ENCODE assay signal across 8 cellular contexts in the genomic region with DNA sequence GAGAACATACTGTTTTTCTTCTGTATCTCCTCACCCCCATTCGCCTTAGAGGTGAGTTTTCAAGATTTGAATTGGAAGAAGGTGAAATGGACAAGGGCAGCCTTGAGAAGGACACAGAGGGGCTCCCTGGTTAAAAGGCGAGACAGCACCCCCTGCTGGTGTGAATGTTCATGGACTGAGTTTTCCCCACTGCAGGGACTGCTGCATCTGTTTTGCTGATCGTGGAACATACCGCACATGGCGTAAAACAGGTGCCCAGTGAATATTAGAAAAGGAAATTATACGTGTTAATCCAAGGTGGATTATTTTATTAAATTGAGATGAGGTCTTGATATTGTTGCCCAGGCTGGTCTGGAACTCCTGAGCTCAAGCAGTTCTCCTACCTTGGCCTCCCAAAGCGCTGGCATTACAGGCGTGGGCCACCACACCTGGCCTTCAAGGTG. TPM values are rescaled to one million over a fixed set of nuclear protein-coding genes. Genes with fewer than 3 reads are reported as not detected.
A peak's percentile ranks its signal among the peaks of the same experiment; 100 is the strongest.
DNase-seq lines count a peak whose midpoint lies in the region; ATAC-seq lines count a peak whose summit lies in the region.

No MANE protein-coding gene starts in this region.

- no peaks in the 10 kb centered on the region for H3K4me1 ChIP-seq in GM23248 (ENCODE audit: insufficient read depth)

- H3K79me2 ChIP-seq in GM23248 (ENCODE audit: insufficient read depth), result no peaks in the 10 kb centered on the region

- H3K9ac ChIP-seq in GM23248, result no peak overlapping the region

- DNase-seq in AG08396 (ENCODE audit: low spot score), result peak; percentile 85
- peak; percentile 73 for DNase-seq in GM23248
- peak; percentile 14 for DNase-seq in NCI-H774 (lab: John Stamatoyannopoulos, UW)
- peak; percentile 52 to 61 for DNase-seq in activated CD8-positive, alpha-beta memory T cell treated with anti-CD3 and anti-CD28 coated beads for 1 hour (ENCODE audit: extremely low read depth in 1 of 2, low read depth in 1 of 2)
- peak; percentile 70 to 76 (median 72) for DNase-seq in effector memory CD8-positive, alpha-beta T cell
- DNase-seq in midbrain (lab: John Stamatoyannopoulos, UW), result peak; percentile 80
- peak; percentile 61 to 66 for DNase-seq in stimulated activated CD8-positive, alpha-beta memory T cell treated with anti-CD3 and anti-CD28 coated beads, Interleukin-4, amount 100 ng/mL, for 1 hour (ENCODE audit: low read depth in 2 of 2, low spot score in 1 of 2)

- no peaks in the 10 kb centered on the region for H4K20me1 ChIP-seq in GM23248 (ENCODE audit: insufficient read depth)

- no peaks in the 10 kb centered on the region for H3K9me2 ChIP-seq in GM23248 (ENCODE audit: insufficient read depth)

- H3K4me1 Mint-ChIP-seq in effector memory CD8-positive, alpha-beta T cell (ENCODE audit: low read depth in 2 of 2), result peaks cover 7 to 10% of the 10 kb centered on the region in 2 donors

- no peak overlapping the region for H3K4me3 Mint-ChIP-seq in effector memory CD8-positive, alpha-beta T cell

- peak overlapping the region; percentile 68 to 75 for H3K27ac Mint-ChIP-seq in effector memory CD8-positive, alpha-beta T cell

- in situ Hi-C loops in GM23248 (cut with MboI), result no loop called here

- H3K9me3 ChIP-seq in GM23248 (ENCODE audit: low read depth), result no peaks in the 10 kb centered on the region

- H2AFZ ChIP-seq in GM23248, result no peak overlapping the region

- peaks cover 56% of the 10 kb centered on the region for H3K36me3 Mint-ChIP-seq in effector memory CD8-positive, alpha-beta T cell (ENCODE audit: insufficient read depth)

- 51 to 52% methylated on average over 8 of the region's 8 CpGs for WGBS in GM23248 (ENCODE audit: low coverage in 1 of 2, low lambda C conversion rate in 2 of 2, missing lambda C conversion rate in 2 of 2), 2 experiments

- no peaks in the 10 kb centered on the region for H3K27me3 ChIP-seq in GM23248 (replicated peaks; ENCODE audit: insufficient read depth)

- no peak overlapping the region for H3K4me2 ChIP-seq in GM23248 (ENCODE audit: unreplicated experiment)

- peak; percentile 72 for ATAC-seq in effector memory CD8-positive, alpha-beta T cell (replicated peaks)
- no peak for ATAC-seq in GM19324 (IDR thresholded peaks at IDR 0.05; ENCODE audit: low FRiP score, unreplicated experiment)

- H3K36me3 ChIP-seq in GM23248 (ENCODE audit: low read depth), result peaks cover 14% of the 10 kb centered on the region; the same call in 1 of the 2 replicates

- H3K27me3 Mint-ChIP-seq in effector memory CD8-positive, alpha-beta T cell, result no peaks in the 10 kb centered on the region

- H3F3A ChIP-seq in GM23248 (ENCODE audit: insufficient read depth), result peaks cover 14% of the 10 kb centered on the region; the same call in 1 of the 2 replicates

- H3K4me3 ChIP-seq in GM23248, result no peak overlapping the region

- no peak overlapping the region for H3K27ac ChIP-seq in GM23248

- no peaks in the 10 kb centered on the region for H3K9me3 Mint-ChIP-seq in effector memory CD8-positive, alpha-beta T cell

RNA-seq across cellular contexts. Expression of a gene that starts 54.5 kb away (rescaled TPM):
- total RNA-seq in GM23248 (2014; rRNA removed; shearing (Covaris generic)), result 27.6 and 31.2 TPM in 2 replicates
- 33.6 and 37.8 TPM in 2 replicates for polyA plus RNA-seq in GM23248 (2016; fragmentation: Nextera tagmentation; extraction: Ambion mirVana)

Comparison
In these comparisons a context has a peak if more than half of its experiments do, and no peak if none do; other contexts are left out.
1. DNase-seq: peak in every context shown above with its lines; median percentile 85 in AG08396; 80 in midbrain; 73 in GM23248; 72 in effector memory CD8-positive, alpha-beta T cell; 64 in stimulated activated CD8-positive, alpha-beta memory T cell treated with anti-CD3 and anti-CD28 coated beads, Interleukin-4, amount 100 ng/mL, for 1 hour; 56 in activated CD8-positive, alpha-beta memory T cell treated with anti-CD3 and anti-CD28 coated beads for 1 hour; 14 in NCI-H774.